ENCODE assay signal across 38 cellular contexts in the genomic region with DNA sequence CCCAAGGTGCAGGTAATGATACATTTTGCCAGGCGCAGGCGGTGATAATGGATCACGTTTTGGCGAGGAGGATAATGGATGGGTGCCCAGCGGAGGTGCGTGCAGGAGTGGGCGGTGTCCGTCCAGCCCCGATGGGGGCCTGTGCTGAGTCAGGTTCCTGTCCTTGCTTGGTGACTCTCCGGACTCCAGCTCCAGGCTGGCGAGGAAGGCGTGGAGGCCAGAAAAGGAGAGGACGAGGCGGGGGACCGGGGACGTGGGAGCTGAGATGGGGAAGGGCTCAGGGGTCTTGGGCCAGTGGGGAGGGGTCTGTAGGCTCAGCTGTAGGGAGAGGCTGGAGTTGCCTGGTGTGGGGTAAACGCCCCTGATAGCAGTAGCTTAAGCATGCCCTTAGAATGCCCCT.
"Had no signal": no experiment of that assay in that cellular context is flagged by ENCODE, and none has a peak within 500 bp of the region (broad histone marks: within the 10 kb centered on the region; RNA-seq: fewer than 3 reads in every experiment).

No MANE protein-coding gene starts in this region.

- ATAC-seq: activated naive CD4-positive, alpha-beta T cell treated with anti-CD3 and anti-CD28 coated beads, Interleukin-2, amount 50 U/mL, for 72 hours; activated naive CD8-positive, alpha-beta T cell treated with anti-CD3 and anti-CD28 coated beads, Interleukin-2, amount 50 U/mL, for 24 hours; activated T-cell treated with anti-CD3 and anti-CD28 coated beads, Interleukin-2, amount 50 U/mL, for 4 hours; activated T-cell treated with anti-CD3 and anti-CD28 coated beads, Interleukin-2, amount 50 U/mL, for 72 hours; activated T-helper 17 cell treated with anti-CD3 and anti-CD28 coated beads, Interleukin-2, amount 50 U/mL, for 72 hours; body of pancreas had no signal

- H3K36me3 Mint-ChIP-seq: activated naive CD4-positive, alpha-beta T cell treated with anti-CD3 and anti-CD28 coated beads, Interleukin-2, amount 10 ng/mL, durations not matched to agents 7 days and 5 days; activated naive CD4-positive, alpha-beta T cell treated with anti-CD3 and anti-CD28 coated beads, Interleukin-2, amount 50 U/mL, for 24 hours; activated naive CD4-positive, alpha-beta T cell treated with anti-CD3 and anti-CD28 coated beads, Interleukin-2, amount 50 U/mL, for 72 hours; activated naive CD8-positive, alpha-beta T cell; activated naive CD8-positive, alpha-beta T cell treated with anti-CD3 and anti-CD28 coated beads for 36 hours; activated naive CD8-positive, alpha-beta T cell treated with anti-CD3 and anti-CD28 coated beads, Interleukin-2, amount 10 ng/mL, durations not matched to agents 7 days and 5 days; brain had no signal

- H3K36me3 ChIP-seq: adrenal gland, ascending aorta, brain microvascular endothelial cell, breast epithelium, cardiac muscle cell had no signal

- H3K9me3 ChIP-seq: adrenal gland, ascending aorta, body of pancreas had no signal

- H3K4me1 ChIP-seq: adrenal gland, ascending aorta, body of pancreas, breast epithelium had no signal

- H3K27me3 Mint-ChIP-seq: activated naive CD4-positive, alpha-beta T cell treated with anti-CD3 and anti-CD28 coated beads, Interleukin-2, amount 10 ng/mL, durations not matched to agents 7 days and 5 days; activated naive CD8-positive, alpha-beta T cell; activated naive CD8-positive, alpha-beta T cell treated with anti-CD3 and anti-CD28 coated beads for 36 hours; activated T-cell treated with anti-CD3 and anti-CD28 coated beads, Interleukin-2, amount 50 U/mL, for 24 hours had no signal

- H3K27ac ChIP-seq: adrenal gland, ascending aorta, body of pancreas, brain microvascular endothelial cell, breast epithelium, cardiac muscle cell had no signal

- H3K4me1 Mint-ChIP-seq: activated naive CD4-positive, alpha-beta T cell treated with anti-CD3 and anti-CD28 coated beads, Interleukin-2, amount 10 ng/mL, durations not matched to agents 7 days and 5 days; activated naive CD4-positive, alpha-beta T cell treated with anti-CD3 and anti-CD28 coated beads, Interleukin-2, amount 50 U/mL, for 24 hours; activated naive CD8-positive, alpha-beta T cell treated with anti-CD3 and anti-CD28 coated beads for 36 hours; activated naive CD8-positive, alpha-beta T cell treated with anti-CD3 and anti-CD28 coated beads, Interleukin-2, amount 10 ng/mL, durations not matched to agents 7 days and 5 days; activated naive CD8-positive, alpha-beta T cell treated with anti-CD3 and anti-CD28 coated beads, Interleukin-2, amount 50 U/mL, for 24 hours; activated T-helper 17 cell treated with anti-CD3 and anti-CD28 coated beads, Interleukin-2, amount 50 U/mL, for 72 hours; brain; central memory CD8-positive, alpha-beta T cell had no signal

- H3K27me3 ChIP-seq: adrenal gland, ascending aorta, body of pancreas, brain microvascular endothelial cell, breast epithelium, cardiac muscle cell had no signal

- H3K4me3 Mint-ChIP-seq: activated naive CD4-positive, alpha-beta T cell treated with anti-CD3 and anti-CD28 coated beads for 36 hours; activated naive CD4-positive, alpha-beta T cell treated with anti-CD3 and anti-CD28 coated beads, Interleukin-2, amount 10 ng/mL, durations not matched to agents 7 days and 5 days; activated naive CD4-positive, alpha-beta T cell treated with anti-CD3 and anti-CD28 coated beads, Interleukin-2, amount 50 U/mL, for 24 hours; activated naive CD8-positive, alpha-beta T cell; activated naive CD8-positive, alpha-beta T cell treated with anti-CD3 and anti-CD28 coated beads for 36 hours; activated naive CD8-positive, alpha-beta T cell treated with anti-CD3 and anti-CD28 coated beads, Interleukin-2, amount 10 ng/mL, durations not matched to agents 7 days and 5 days; activated naive CD8-positive, alpha-beta T cell treated with anti-CD3 and anti-CD28 coated beads, Interleukin-2, amount 50 U/mL, for 24 hours; activated T-cell treated with anti-CD3 and anti-CD28 coated beads, Interleukin-2, amount 50 U/mL, for 24 hours; activated T-cell treated with anti-CD3 and anti-CD28 coated beads, Interleukin-2, amount 50 U/mL, for 4 hours; activated T-cell treated with anti-CD3 and anti-CD28 coated beads, Interleukin-2, amount 50 U/mL, for 72 hours; activated T-helper 1 cell treated with anti-CD3 and anti-CD28 coated beads, Interleukin-12 subunit alpha, Interleukin-12 subunit beta, Interleukin-2, Interleukin-4 antibody, amounts not matched to agents 30 ng/mL and 10 ng/mL and 1 ng/mL, durations not matched to agents 14 hours and 24 hours and 36 hours; activated T-helper 17 cell treated with anti-CD3 and anti-CD28 coated beads, Interleukin-2, amount 50 U/mL, for 72 hours; brain; central memory CD8-positive, alpha-beta T cell had no signal

- H3K27ac Mint-ChIP-seq: activated naive CD4-positive, alpha-beta T cell treated with anti-CD3 and anti-CD28 coated beads for 36 hours; activated naive CD4-positive, alpha-beta T cell treated with anti-CD3 and anti-CD28 coated beads, Interleukin-2, amount 10 ng/mL, durations not matched to agents 7 days and 5 days; activated naive CD4-positive, alpha-beta T cell treated with anti-CD3 and anti-CD28 coated beads, Interleukin-2, amount 50 U/mL, for 24 hours; activated naive CD4-positive, alpha-beta T cell treated with anti-CD3 and anti-CD28 coated beads, Interleukin-2, amount 50 U/mL, for 72 hours; activated naive CD8-positive, alpha-beta T cell; activated naive CD8-positive, alpha-beta T cell treated with anti-CD3 and anti-CD28 coated beads for 36 hours; activated naive CD8-positive, alpha-beta T cell treated with anti-CD3 and anti-CD28 coated beads, Interleukin-2, amount 10 ng/mL, durations not matched to agents 7 days and 5 days; activated naive CD8-positive, alpha-beta T cell treated with anti-CD3 and anti-CD28 coated beads, Interleukin-2, amount 50 U/mL, for 24 hours; activated T-cell treated with anti-CD3 and anti-CD28 coated beads, Interleukin-2, amount 50 U/mL, for 24 hours; activated T-cell treated with anti-CD3 and anti-CD28 coated beads, Interleukin-2, amount 50 U/mL, for 72 hours; activated T-helper 1 cell treated with anti-CD3 and anti-CD28 coated beads, Interleukin-12 subunit alpha, Interleukin-12 subunit beta, Interleukin-2, Interleukin-4 antibody, amounts not matched to agents 30 ng/mL and 10 ng/mL and 1 ng/mL, durations not matched to agents 14 hours and 24 hours and 36 hours; activated T-helper 17 cell treated with anti-CD3 and anti-CD28 coated beads, Interleukin-2, amount 50 U/mL, for 72 hours; activated T-helper 2 cell treated with anti-CD3 and anti-CD28 coated beads, Interferon-gamma antibody, Interleukin-2, Interleukin-4, amounts not matched to agents 10 μg/mL and 5 μg/mL and 100 μg/mL, durations not matched to agents 14 hours and 24 hours and 36 hours had no signal

- H3K9me3 Mint-ChIP-seq: activated naive CD4-positive, alpha-beta T cell treated with anti-CD3 and anti-CD28 coated beads, Interleukin-2, amount 10 ng/mL, durations not matched to agents 7 days and 5 days; activated naive CD4-positive, alpha-beta T cell treated with anti-CD3 and anti-CD28 coated beads, Interleukin-2, amount 50 U/mL, for 24 hours; activated naive CD4-positive, alpha-beta T cell treated with anti-CD3 and anti-CD28 coated beads, Interleukin-2, amount 50 U/mL, for 72 hours; activated naive CD8-positive, alpha-beta T cell treated with anti-CD3 and anti-CD28 coated beads, Interleukin-2, amount 50 U/mL, for 24 hours; activated T-cell treated with anti-CD3 and anti-CD28 coated beads, Interleukin-2, amount 50 U/mL, for 24 hours; activated T-cell treated with anti-CD3 and anti-CD28 coated beads, Interleukin-2, amount 50 U/mL, for 4 hours; activated T-cell treated with anti-CD3 and anti-CD28 coated beads, Interleukin-2, amount 50 U/mL, for 72 hours; activated T-helper 1 cell treated with anti-CD3 and anti-CD28 coated beads, Interleukin-12 subunit alpha, Interleukin-12 subunit beta, Interleukin-2, Interleukin-4 antibody, amounts not matched to agents 30 ng/mL and 10 ng/mL and 1 ng/mL, durations not matched to agents 14 hours and 24 hours and 36 hours; activated T-helper 17 cell treated with anti-CD3 and anti-CD28 coated beads, Interleukin-2, amount 50 U/mL, for 72 hours; central memory CD8-positive, alpha-beta T cell had no signal

- H3K4me3 ChIP-seq: adrenal gland, ascending aorta, body of pancreas, breast epithelium, cardiac muscle cell had no signal

- DNase-seq: activated effector memory CD4-positive, alpha-beta T cell treated with anti-CD3 and anti-CD28 coated beads, Interleukin-2, amount 50 U/mL, for 16 hours; activated effector memory CD4-positive, alpha-beta T cell treated with Interleukin-2 at 50 U/mL for 16 hours; activated gamma-delta T cell; activated gamma-delta T cell treated with Interleukin-2 at 50 U/mL for 16 hours; activated naive CD4-positive, alpha-beta T cell; activated naive CD4-positive, alpha-beta T cell treated with anti-CD3 and anti-CD28 coated beads for 36 hours; activated naive CD4-positive, alpha-beta T cell treated with anti-CD3 and anti-CD28 coated beads, Interleukin-2, amount 10 ng/mL, durations not matched to agents 7 days and 5 days; activated naive CD4-positive, alpha-beta T cell treated with anti-CD3 and anti-CD28 coated beads, Interleukin-2, amount 50 U/mL, for 16 hours; activated naive CD4-positive, alpha-beta T cell treated with Interleukin-2 at 50 U/mL for 16 hours; activated naive CD8-positive, alpha-beta T cell treated with anti-CD3 and anti-CD28 coated beads for 36 hours; activated naive CD8-positive, alpha-beta T cell treated with anti-CD3 and anti-CD28 coated beads, Interleukin-2, amount 10 ng/mL, durations not matched to agents 7 days and 5 days; activated naive CD8-positive, alpha-beta T cell treated with anti-CD3 and anti-CD28 coated beads, Interleukin-2, amount 50 U/mL, for 24 hours; activated T-cell treated with anti-CD3 and anti-CD28 coated beads, Interleukin-2, amount 50 U/mL, for 1 hour; activated T-cell treated with anti-CD3 and anti-CD28 coated beads, Interleukin-2, amount 50 U/mL, for 24 hours; activated T-cell treated with anti-CD3 and anti-CD28 coated beads, Interleukin-2, amount 50 U/mL, for 4 hours; activated T-cell treated with anti-CD3 and anti-CD28 coated beads, Interleukin-2, amount 50 U/mL, for 48 hours; activated T-cell treated with anti-CD3 and anti-CD28 coated beads, Interleukin-2, amount 50 U/mL, for 72 hours; adrenal gland; amniotic stem cell; amygdala; anterior cingulate cortex; aorta; body of pancreas; brain microvascular endothelial cell; caudate nucleus; central memory CD4-positive, alpha-beta T cell; cerebellar nuclear complex had no signal
